ENCODE assay signal across 8 cellular contexts in genomic region chr11:110091995-110092576, GRCh38. TPM values are rescaled to one million over a fixed set of nuclear protein-coding genes. Genes with fewer than 3 reads are reported as not detected.
A peak's percentile ranks its signal among the peaks of the same experiment; 100 is the strongest.
DNase-seq lines count a peak whose midpoint lies in the region; ATAC-seq and TF ChIP-seq lines count a peak whose summit lies in the region.

No MANE protein-coding gene starts in this region.

- TF ChIP-seq POLR2A in esophagus squamous epithelium (IDR thresholded peaks at IDR 0.05) = no peak

- TF ChIP-seq CTCF in esophagus squamous epithelium (IDR thresholded peaks at IDR 0.05) (no peak), parathyroid adenoma (IDR thresholded peaks at IDR 0.05) (no peak)

- H3K27ac ChIP-seq in SJSA1 (peak overlapping the region; percentile 59), esophagus squamous epithelium (peak overlapping the region; percentile 90 to 98 (median 93)), parathyroid adenoma (peak overlapping the region; percentile 80)

- intact Hi-C loops in esophagus squamous epithelium (cut with DNase I) = no loop called here

- peak overlapping the region; percentile 80 for H3K4me3 ChIP-seq in SJSA1
- H3K4me3 ChIP-seq in esophagus squamous epithelium = peak overlapping the region; percentile 72 to 81 (median 78)
- H3K4me3 ChIP-seq in parathyroid adenoma (ENCODE audit: low read depth, low read length) = peak overlapping the region; percentile 59

- H3K4me1 ChIP-seq in SJSA1 (replicated peaks) (peaks cover 24% of the 10 kb centered on the region), esophagus squamous epithelium (peaks cover 9 to 56% (median 14%) of the 10 kb centered on the region in 3 donors), parathyroid adenoma (peaks cover 3% of the 10 kb centered on the region)

- ATAC-seq in GM19463 (IDR thresholded peaks at IDR 0.05; ENCODE audit: unreplicated experiment) (no peak), HG03520 (IDR thresholded peaks at IDR 0.05; ENCODE audit: unreplicated experiment) (no peak)

- 17 to 23% methylated on average over 11 to 17 of the region's 17 CpGs for WGBS in esophagus squamous epithelium, 2 donors

- H3K9ac ChIP-seq in parathyroid adenoma = no peak overlapping the region

- DNase-seq in NCI-H82 (lab: John Stamatoyannopoulos, UW) (peak; percentile 14), NCI-H82 treated with DMSO at 0.1 percent for 48 hours (lab: John Stamatoyannopoulos, UW; ENCODE audit: unreplicated experiment) (no peak), SJSA1 (ENCODE audit: low read depth in 1 of 2, low spot score in 2 of 2) (peak in 1 of 2 experiments; percentile 12), esophagus squamous epithelium (lab: John Stamatoyannopoulos, UW) (no peak), GF-D8 (lab: John Stamatoyannopoulos, UW) (no peak)

- H3K9me3 ChIP-seq in SJSA1 (replicated peaks) (no peaks in the 10 kb centered on the region), esophagus squamous epithelium (no peaks in the 10 kb centered on the region), parathyroid adenoma (ENCODE audit: control insufficient read depth, low read length) (no peaks in the 10 kb centered on the region)

- H2AFZ ChIP-seq in parathyroid adenoma = peak overlapping the region; percentile 76

- H3K4me2 ChIP-seq in parathyroid adenoma (ENCODE audit: low read length) = peak overlapping the region; percentile 39

- H3K27me3 ChIP-seq in SJSA1 (replicated peaks) = no peaks in the 10 kb centered on the region
- H3K27me3 ChIP-seq in esophagus squamous epithelium = no peaks in the 10 kb centered on the region
- H3K27me3 ChIP-seq in parathyroid adenoma (ENCODE audit: control insufficient read depth, insufficient read depth, low read length) = no peaks in the 10 kb centered on the region

- peaks cover 2% of the 10 kb centered on the region for H3K79me2 ChIP-seq in parathyroid adenoma

- H3K36me3 ChIP-seq in SJSA1 (peaks cover 5% of the 10 kb centered on the region), esophagus squamous epithelium (no peaks in the 10 kb centered on the region), parathyroid adenoma (ENCODE audit: control insufficient read depth, insufficient read depth, low read length) (no peaks in the 10 kb centered on the region)

RNA-seq across cellular contexts. Expression of gene ZC3H12C, which starts 1.1 kb away (rescaled TPM):
- total RNA-seq in SJSA1 (2014; rRNA removed; shearing (Covaris generic)) = 4.6 and 6.4 TPM in 2 replicates
- 10 to 100 TPM in 1 of 4 donors, 1 to 10 TPM in 3; 5.5 to 10.1 (median 7.8) TPM for total RNA-seq in esophagus squamous epithelium
